ENCODE assay signal across 23 cellular contexts in the genomic region with DNA sequence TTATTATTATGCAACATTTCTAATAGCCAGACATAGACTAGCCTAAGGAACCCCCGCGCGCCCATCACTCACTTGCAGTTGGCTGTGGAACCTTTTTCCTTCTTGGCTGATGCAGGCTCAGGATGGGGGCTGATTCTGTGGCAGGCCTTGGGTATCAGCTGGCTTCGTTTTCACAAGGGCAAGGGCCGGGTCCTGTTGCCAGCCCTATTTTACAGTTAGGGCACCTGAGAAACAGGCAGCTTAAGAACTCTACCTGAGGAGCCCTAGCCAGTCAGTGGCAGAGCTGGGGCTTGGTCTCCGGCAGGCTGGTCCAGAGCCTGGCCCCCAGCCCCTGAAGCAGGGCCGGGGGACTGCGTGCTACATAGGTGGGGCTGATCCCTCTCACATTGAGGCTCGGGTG. TPM values are rescaled to one million over a fixed set of nuclear protein-coding genes. Genes with fewer than 3 reads are reported as not detected.
DNase-seq lines count a peak whose midpoint lies in the region; ATAC-seq and TF ChIP-seq lines count a peak whose summit lies in the region.
"Had no signal": no experiment of that assay in that cellular context is flagged by ENCODE, and none has a peak within 500 bp of the region (broad histone marks: within the 10 kb centered on the region; RNA-seq: fewer than 3 reads in every experiment).

No MANE protein-coding gene starts in this region.

- no peaks in the 10 kb centered on the region for H3K27me3 ChIP-seq in right atrium auricular region

- DNase-seq in right atrium auricular region (ENCODE audit: low spot score) (peak; percentile 50), left cardiac atrium (no peak), mesenteric fat pad (ENCODE audit: low spot score) (peak; percentile 14), osteocyte (ENCODE audit: extremely low spot score, unreplicated experiment) (peak; percentile 74), NCI-H1092 (lab: John Stamatoyannopoulos, UW) (no peak), ecto neural progenitor cell (ENCODE audit: low spot score) (no peak), NCI-H345 treated with DMSO at 0.1 percent for 48 hours (lab: John Stamatoyannopoulos, UW; ENCODE audit: unreplicated experiment) (no peak)
- DNase-seq: 8988T; ACHN; C1 segment of cervical spinal cord; Calu3; CD4-positive, alpha-beta memory T cell; COR-L47; DMS53; DMS79 treated with DMSO at 0.1 percent for 48 hours; GF-D8; H9 had no signal

- H3K9me3 Mint-ChIP-seq in osteocyte (ENCODE audit: unreplicated experiment), result no peaks in the 10 kb centered on the region

- no peak overlapping the region for H3K4me3 ChIP-seq in right atrium auricular region
- H3K4me3 ChIP-seq: A549, GM23338 had no signal

- H3K27me3 Mint-ChIP-seq in osteocyte (ENCODE audit: unreplicated experiment), result no peaks in the 10 kb centered on the region
- H3K27me3 Mint-ChIP-seq: CD4-positive, alpha-beta memory T cell had no signal

- H3K4me1 Mint-ChIP-seq in osteocyte (ENCODE audit: unreplicated experiment), result no peaks in the 10 kb centered on the region
- H3K4me1 Mint-ChIP-seq: GM23338 had no signal

- no peaks in the 10 kb centered on the region for H3K36me3 ChIP-seq in right atrium auricular region

- intact Hi-C loops in left cardiac atrium (cut with DNase I), result loop anchor here in 1 of 2 donors (10.0 kb wide), 1 partner anchor 154 kb away; no protein-coding TSS in a partner anchor

- H3K36me3 Mint-ChIP-seq in osteocyte (ENCODE audit: unreplicated experiment), result no peaks in the 10 kb centered on the region

- no peak overlapping the region for H3K27ac Mint-ChIP-seq in osteocyte (ENCODE audit: unreplicated experiment)
- H3K27ac Mint-ChIP-seq: GM23338, H9 had no signal

- no peak for TF ChIP-seq CTCF in right atrium auricular region (IDR thresholded peaks at IDR 0.05)
- no peak for TF ChIP-seq CTCF in osteocyte (IDR thresholded peaks at IDR 0.05)

- H3K4me1 ChIP-seq in right atrium auricular region, result no peaks in the 10 kb centered on the region
- H3K4me1 ChIP-seq: A549 had no signal

- no peak for ATAC-seq in left cardiac atrium
- ATAC-seq: A549, GM23338, HCT116 had no signal

- no peak overlapping the region for H3K27ac ChIP-seq in right atrium auricular region
- H3K27ac ChIP-seq: A549 had no signal

- no peak overlapping the region for H3K4me3 Mint-ChIP-seq in osteocyte (ENCODE audit: unreplicated experiment)
- H3K4me3 Mint-ChIP-seq: CD4-positive, alpha-beta memory T cell; GM23338; H9 had no signal

- H3K9me3 ChIP-seq in right atrium auricular region, result no peaks in the 10 kb centered on the region
- H3K9me3 ChIP-seq: A549 had no signal

RNA-seq across cellular contexts. Expression of a gene that starts 28.7 kb away (rescaled TPM):
- total RNA-seq in right atrium auricular region, result under 1 TPM; 0.08 to 0.44 TPM
- total RNA-seq in left cardiac atrium, result under 1 TPM; 0.18 to 0.34 TPM
- total RNA-seq in mesenteric fat pad, result 0.10 TPM
- total RNA-seq in osteocyte, result not detected in 2 replicates
- total RNA-seq: Daoy, G401, H4 had no signal

RNA-seq across cellular contexts. Expression of a gene that starts 34.7 kb away (rescaled TPM):
- total RNA-seq in right atrium auricular region, result 10 to 100 TPM; 11.2 to 15.1 TPM
- 1 to 10 TPM; 5.3 to 8.9 TPM for total RNA-seq in left cardiac atrium
- 5.0 TPM for total RNA-seq in mesenteric fat pad
- 17.2 and 18.8 TPM in 2 replicates for total RNA-seq in osteocyte

RNA-seq across cellular contexts. Expression of a gene that starts 57.3 kb away (rescaled TPM):
- 10 to 100 TPM; 12.6 to 25.5 TPM for total RNA-seq in right atrium auricular region
- 10 to 100 TPM; 22.9 to 41.9 TPM for total RNA-seq in left cardiac atrium
- total RNA-seq in mesenteric fat pad, result 96.3 TPM
- total RNA-seq in osteocyte, result 4.6 and 4.8 TPM in 2 replicates

Comparison
In these comparisons a context has a peak if more than half of its experiments do, and no peak if none do; other contexts are left out.
1. DNase-seq: peak in right atrium auricular region (single experiment), mesenteric fat pad (single experiment) and osteocyte (single experiment); none in left cardiac atrium (single experiment), NCI-H1092 (single experiment), ecto neural progenitor cell (single experiment) and NCI-H345 treated with DMSO at 0.1 percent for 48 hours (single experiment).